Comparison of ENCODE assay signal across 8 cellular contexts in the genomic region with DNA sequence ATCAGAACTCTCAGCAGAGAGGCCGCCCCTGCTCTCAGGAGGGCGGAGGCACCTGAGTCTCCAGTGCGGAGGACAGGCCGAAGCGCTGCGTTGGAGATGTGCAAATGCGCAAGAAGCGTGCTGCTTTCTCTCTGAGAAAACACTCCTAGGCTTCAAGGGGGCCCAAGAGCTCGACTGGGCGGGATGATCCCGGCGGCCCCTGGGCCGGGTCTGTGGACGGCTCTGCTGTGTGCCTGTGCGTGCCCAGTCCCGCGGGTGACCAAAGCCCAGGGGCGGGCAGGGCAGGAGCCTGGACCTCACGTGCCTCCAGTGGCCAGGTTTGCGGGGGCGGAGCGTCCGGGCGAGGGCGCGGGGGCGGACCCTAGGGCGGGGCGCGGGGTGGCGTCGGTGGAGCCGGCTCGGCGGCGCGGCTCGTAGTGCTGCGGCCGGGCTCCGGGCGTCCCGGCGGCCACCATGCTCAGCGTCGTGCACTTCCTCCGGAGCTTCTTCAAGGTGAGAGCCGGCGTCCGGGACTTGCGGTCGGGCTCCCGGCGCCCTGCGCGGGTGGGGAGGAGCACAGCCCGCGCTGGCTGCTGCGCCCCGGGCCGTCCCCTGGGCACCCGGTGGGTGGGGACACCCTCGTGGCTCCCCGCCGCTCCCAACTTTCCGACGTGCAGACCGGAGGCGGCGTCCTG. TPM values are rescaled to one million over a fixed set of nuclear protein-coding genes. Genes with fewer than 3 reads are reported as not detected.
DNase-seq lines count a peak whose midpoint lies in the region; ATAC-seq lines count a peak whose summit lies in the region.

A gene with protein sequence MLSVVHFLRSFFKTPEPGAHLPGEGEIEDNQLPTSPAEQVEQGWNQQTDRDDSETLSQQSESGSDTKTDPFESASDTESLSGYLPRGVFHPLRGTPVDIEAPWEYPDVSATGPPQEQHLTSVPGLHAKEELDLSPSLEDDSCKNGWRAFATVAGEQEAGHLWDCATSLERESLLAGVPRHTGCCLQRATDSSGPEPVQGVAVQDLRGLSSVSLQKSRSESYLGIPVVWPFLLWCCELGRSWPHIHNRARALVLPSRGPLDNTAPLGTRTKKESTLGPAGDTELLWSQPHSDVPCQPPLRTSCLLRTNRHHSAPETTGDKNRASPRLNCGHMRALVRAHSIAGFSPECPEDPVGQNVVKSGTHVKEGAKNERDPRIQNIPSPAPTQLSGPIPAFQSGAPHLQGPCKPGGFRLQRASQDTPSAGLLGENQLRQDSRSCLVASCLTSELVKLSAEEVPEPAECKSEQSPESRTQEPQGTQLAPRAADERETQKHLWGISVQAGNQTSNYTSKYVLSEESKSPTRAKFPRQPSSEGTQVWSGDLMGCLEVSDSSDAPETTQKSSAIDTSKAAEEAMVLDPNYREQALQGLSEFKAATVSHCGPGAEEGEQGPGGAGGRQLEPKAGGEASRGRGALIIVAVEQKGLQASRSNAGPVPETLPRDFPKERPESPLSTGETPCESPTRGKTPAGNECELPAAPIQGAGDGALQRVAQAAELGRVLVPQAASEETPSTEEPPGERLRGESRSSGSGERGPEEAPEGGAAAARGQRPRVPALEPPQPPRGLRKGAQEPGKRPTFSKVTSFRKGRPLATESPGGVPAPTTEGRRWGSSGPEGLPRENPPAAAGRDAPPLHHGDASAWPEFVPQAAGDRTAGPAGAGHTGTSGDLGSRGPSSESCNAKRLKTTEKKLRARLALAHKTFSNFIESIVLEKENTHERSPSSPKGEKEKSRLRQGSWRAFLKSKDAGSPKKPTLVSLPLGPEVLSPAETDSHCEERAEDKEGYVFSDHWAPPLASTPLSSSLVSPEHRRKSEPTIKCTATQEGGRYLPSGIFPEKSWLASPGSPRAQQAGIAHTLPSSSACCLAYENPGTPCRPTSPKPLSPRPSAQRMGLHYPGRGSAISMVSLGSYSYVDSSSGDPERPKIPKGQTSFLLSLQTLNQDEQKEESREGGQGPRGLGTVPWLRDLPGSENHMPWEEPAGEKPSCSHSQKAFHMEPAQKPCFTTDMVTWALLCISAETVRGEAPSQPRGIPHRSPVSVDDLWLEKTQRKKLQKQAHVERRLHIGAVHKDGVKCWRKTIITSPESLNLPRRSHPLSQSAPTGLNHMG (N-terminal part only) (plus strand): TSS at position 414 of the 674 bp plus-strand sequence. CDS start 40 bp downstream, at position 454.

- no peak within 1 kb of the TSS for H3K18ac ChIP-seq in mesenchymal stem cell (ENCODE audit: low read depth in 1 of 2, low read length in 2 of 2)

- H3K14ac ChIP-seq in mesenchymal stem cell (ENCODE audit: low read length in 2 of 2): no peak within 1 kb of the TSS

- ATAC-seq in GM18517 (IDR thresholded peaks at IDR 0.05; ENCODE audit: unreplicated experiment): peak; percentile 52
- ATAC-seq in aorta (ENCODE audit: low FRiP score): no peak
- no peak for ATAC-seq in HG03520 (IDR thresholded peaks at IDR 0.05; ENCODE audit: unreplicated experiment)

- H2AK5ac ChIP-seq in mesenchymal stem cell (ENCODE audit: low read length, severe bottlenecking): no peak within 1 kb of the TSS

- H3K4me2 ChIP-seq in mesenchymal stem cell (ENCODE audit: low read length, poor library complexity, severe bottlenecking): peak within 1 kb of the TSS; percentile 13

- no peak within 1 kb of the TSS for H2AFZ ChIP-seq in mesenchymal stem cell (ENCODE audit: low read depth, low read length)

- no peak within 1 kb of the TSS for H3K23ac ChIP-seq in mesenchymal stem cell (ENCODE audit: low read length in 2 of 2)

- intact Hi-C loops in aorta (cut with DNase I): no loop called here

- H4K8ac ChIP-seq in mesenchymal stem cell (ENCODE audit: low read length): no peak within 1 kb of the TSS

- H3K27me3 ChIP-seq in mesenchymal stem cell (ENCODE audit: control insufficient read depth in 1 of 2, insufficient read depth in 1 of 2, low read length in 2 of 2) (peaks cover 56 to 77% of the 10 kb centered on the region in 2 experiments), aorta (ENCODE audit: control insufficient read depth in 1 of 2, insufficient read depth in 2 of 2, low read length in 1 of 2) (no peaks in the 10 kb centered on the region)

- H3K4me3 ChIP-seq in mesenchymal stem cell (ENCODE audit: insufficient read depth in 1 of 2, low read depth in 1 of 2, low read length in 2 of 2): peak within 1 kb of the TSS; percentile 37 to 54
- H3K4me3 ChIP-seq in aorta (ENCODE audit: low read length in 2 of 2): peak within 1 kb of the TSS; percentile 6 to 21

- H3K9ac ChIP-seq in mesenchymal stem cell (ENCODE audit: low read length): no peak within 1 kb of the TSS

- H2BK15ac ChIP-seq in mesenchymal stem cell (ENCODE audit: low read depth, poor library complexity, severe bottlenecking): no peak within 1 kb of the TSS

- H3K79me1 ChIP-seq in mesenchymal stem cell (replicated peaks; ENCODE audit: low read length, poor library complexity, severe bottlenecking): no peaks in the 10 kb centered on the region

- H2BK12ac ChIP-seq in mesenchymal stem cell (ENCODE audit: low read length in 2 of 2): no peak within 1 kb of the TSS

- no peak within 1 kb of the TSS for H2BK5ac ChIP-seq in mesenchymal stem cell (ENCODE audit: low read depth, low read length, poor library complexity, severe bottlenecking)

- DNase-seq in AG08395 (ENCODE audit: low spot score) (peak; percentile 20), NCI-H526 treated with DMSO at 0.1 percent for 48 hours (lab: John Stamatoyannopoulos, UW) (peak; percentile 56), mesenchymal stem cell (no peak), aorta (peak in 1 of 2 donors; percentile 29)
- no peak for DNase-seq in stimulated activated CD4-positive, alpha-beta T cell treated with anti-CD3 and anti-CD28 coated beads, Interleukin-4, amount 100 ng/mL, for 24 hours

- H3K9me3 ChIP-seq in mesenchymal stem cell (ENCODE audit: control insufficient read depth, low read length) (no peaks in the 10 kb centered on the region), aorta (ENCODE audit: control insufficient read depth, low read length) (no peaks in the 10 kb centered on the region)

- H4K91ac ChIP-seq in mesenchymal stem cell (ENCODE audit: low read length): no peak within 1 kb of the TSS

- no peak within 1 kb of the TSS for H2BK120ac ChIP-seq in mesenchymal stem cell (ENCODE audit: low read depth, low read length)

- WGBS in mesenchymal stem cell: 6% methylated on average over 58 of the region's 70 CpGs
- 7% methylated on average over 58 to 70 of the region's 70 CpGs for WGBS in aorta, 2 donors

- peaks cover 19% of the 10 kb centered on the region for H3K4me1 ChIP-seq in mesenchymal stem cell (ENCODE audit: control insufficient read depth, insufficient read depth, low read depth, low read length)
- H3K4me1 ChIP-seq in aorta (ENCODE audit: control insufficient read depth in 1 of 2, insufficient read depth in 2 of 2, low read length in 2 of 2): no peaks in the 10 kb centered on the region

- H3K36me3 ChIP-seq in mesenchymal stem cell (ENCODE audit: control insufficient read depth in 1 of 2, insufficient read depth in 2 of 2, low read depth in 1 of 2, low read length in 2 of 2): no peaks in the 10 kb centered on the region
- no peaks in the 10 kb centered on the region for H3K36me3 ChIP-seq in aorta (ENCODE audit: control insufficient read depth in 1 of 2, insufficient read depth in 2 of 2, low read length in 1 of 2)

- H3K27ac ChIP-seq in cingulate gyrus (ENCODE audit: low read depth, low read length) (peak within 1 kb of the TSS; percentile 60), mesenchymal stem cell (ENCODE audit: low read length, poor library complexity, severe bottlenecking) (no peak within 1 kb of the TSS), aorta (ENCODE audit: low read depth in 1 of 2, low read length in 2 of 2) (no peak within 1 kb of the TSS)

- H3K4ac ChIP-seq in mesenchymal stem cell (ENCODE audit: low read depth in 1 of 2, low read length in 2 of 2): no peak within 1 kb of the TSS

RNA-seq across cellular contexts. Expression of the gene that starts here (rescaled TPM):
- polyA plus RNA-seq in mesenchymal stem cell (2013, experiment 1 of 2): 0.37 TPM
- 0.60 TPM for polyA plus RNA-seq in mesenchymal stem cell (2013, experiment 2 of 2)
- 1 to 10 TPM; 2.7 to 6.9 TPM for total RNA-seq in aorta
- polyA plus RNA-seq in aorta: 1 to 10 TPM; 1.1 to 1.7 TPM

Comparison
In these comparisons a context has a peak if more than half of its experiments do, and no peak if none do; other contexts are left out.
1. DNase-seq: peak in AG08395 (single experiment) and NCI-H526 treated with DMSO at 0.1 percent for 48 hours (single experiment); none in mesenchymal stem cell (single experiment) and stimulated activated CD4-positive, alpha-beta T cell treated with anti-CD3 and anti-CD28 coated beads, Interleukin-4, amount 100 ng/mL, for 24 hours (single experiment).